In the genomic region with DNA sequence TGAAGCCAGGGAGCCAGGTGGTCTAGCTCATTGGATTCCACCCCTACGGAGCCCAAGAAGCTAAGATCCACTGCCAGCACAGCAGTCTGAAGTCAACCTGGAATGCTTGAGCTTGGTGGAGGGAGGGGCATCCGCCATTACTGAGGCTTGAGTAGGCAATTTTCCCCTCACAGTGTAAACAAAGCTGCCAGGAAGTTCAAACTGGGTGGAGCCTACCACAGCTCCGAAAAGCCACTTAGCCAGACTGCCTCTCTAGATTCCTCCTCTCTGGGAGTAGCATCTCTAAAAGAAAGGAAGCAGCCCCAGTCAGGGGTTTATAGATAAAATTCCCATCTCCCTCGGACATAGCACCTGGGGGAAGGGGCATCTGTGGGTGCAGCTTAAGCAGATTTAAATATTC, we compare ENCODE assay signal across 14 cellular contexts.
DNase-seq lines count a peak whose midpoint lies in the region; ATAC-seq and TF ChIP-seq lines count a peak whose summit lies in the region.
"Had no signal": no experiment of that assay in that cellular context is flagged by ENCODE, and none has a peak within 500 bp of the region (broad histone marks: within the 10 kb centered on the region; RNA-seq: fewer than 3 reads in every experiment).

No MANE protein-coding gene starts in this region.

- H3K4me1 ChIP-seq in mesendoderm (ENCODE audit: control insufficient read depth, low read depth, low read length) (no peaks in the 10 kb centered on the region), foreskin keratinocyte (no peaks in the 10 kb centered on the region)
- H3K4me1 ChIP-seq: Caco-2, SJSA1 had no signal

- H3K9ac ChIP-seq in mesendoderm (ENCODE audit: low read length): no peak overlapping the region
- H3K9ac ChIP-seq: KMS-11 had no signal

- H2BK15ac ChIP-seq in mesendoderm (replicated peaks; ENCODE audit: low read depth): no peak overlapping the region

- H3K79me1 ChIP-seq in mesendoderm (ENCODE audit: low read length): no peaks in the 10 kb centered on the region

- H3K79me2 ChIP-seq in mesendoderm (ENCODE audit: control insufficient read depth, insufficient read depth, low read length): no peaks in the 10 kb centered on the region

- ATAC-seq in GM21360 (IDR thresholded peaks at IDR 0.05; ENCODE audit: unreplicated experiment) (no peak), foreskin keratinocyte (no peak)
- ATAC-seq: Panc1 had no signal

- no peak overlapping the region for H3K4me2 ChIP-seq in mesendoderm (ENCODE audit: low read length)
- H3K4me2 ChIP-seq: KMS-11 had no signal

- H2BK5ac ChIP-seq in mesendoderm (ENCODE audit: low read length): no peak overlapping the region

- H3K18ac ChIP-seq in mesendoderm (ENCODE audit: low read length): no peak overlapping the region

- no peak overlapping the region for H4K8ac ChIP-seq in mesendoderm (ENCODE audit: low read depth, low read length)

- no CpG with 5 or more reads among the region's 4 CpGs for WGBS in mesendoderm (ENCODE audit: extremely low coverage, insufficient coverage, low lambda C conversion rate)

- H3K27me3 ChIP-seq in mesendoderm (ENCODE audit: insufficient read depth, low read length, poor library complexity) (no peaks in the 10 kb centered on the region), foreskin keratinocyte (no peaks in the 10 kb centered on the region)
- H3K27me3 ChIP-seq: SJSA1 had no signal

- H4K5ac ChIP-seq in mesendoderm (ENCODE audit: low read length): no peak overlapping the region

- no peak for TF ChIP-seq CTCF in foreskin keratinocyte (conservative IDR thresholded peaks at IDR 0.05)

- H3K36me3 ChIP-seq in mesendoderm (ENCODE audit: control insufficient read depth, insufficient read depth, low read length): no peaks in the 10 kb centered on the region
- H3K36me3 ChIP-seq: SJSA1 had no signal

- H3K23ac ChIP-seq in mesendoderm (ENCODE audit: low read length): no peak overlapping the region

- no peak overlapping the region for H2BK120ac ChIP-seq in mesendoderm (ENCODE audit: low read depth, low read length)

- H3K27ac ChIP-seq in mesendoderm (ENCODE audit: low read depth, low read length) (no peak overlapping the region), foreskin keratinocyte (no peak overlapping the region)
- H3K27ac ChIP-seq: KMS-11, SJSA1 had no signal

- H3K4ac ChIP-seq in mesendoderm (ENCODE audit: low read depth, low read length): no peak overlapping the region

- DNase-seq in NCI-H1417 (lab: John Stamatoyannopoulos, UW) (peak; percentile 19 to 84 (median 68)), NCI-H1417 treated with DMSO at 0.1 percent for 48 hours (lab: John Stamatoyannopoulos, UW) (no peak), NCI-H2029 (lab: John Stamatoyannopoulos, UW) (peak; percentile 44), NCI-H748 (lab: John Stamatoyannopoulos, UW; ENCODE audit: unreplicated experiment) (peak; percentile 76), mesendoderm (peak; percentile 83), foreskin keratinocyte (no peak)
- DNase-seq: Caco-2, NCI-H1436 treated with DMSO at 0.1 percent for 48 hours, NCI-H2107, NCI-H774 had no signal

- no peak overlapping the region for H2AK5ac ChIP-seq in mesendoderm (ENCODE audit: low read length)

- no peak overlapping the region for H3K4me3 ChIP-seq in mesendoderm (ENCODE audit: low read length)
- H3K4me3 ChIP-seq: SJSA1 had no signal

- peak overlapping the region; percentile 58 for H3K56ac ChIP-seq in mesendoderm (ENCODE audit: low read length)

Comparison
In these comparisons a context has a peak if more than half of its experiments do, and no peak if none do; other contexts are left out.
1. DNase-seq: peak in NCI-H1417 (3 of 3), NCI-H2029 (single experiment), NCI-H748 (single experiment) and mesendoderm (single experiment); none in NCI-H1417 treated with DMSO at 0.1 percent for 48 hours (single experiment) and foreskin keratinocyte (0 of 2).